ENCODE assay signal across 8 cellular contexts in the genomic region with DNA sequence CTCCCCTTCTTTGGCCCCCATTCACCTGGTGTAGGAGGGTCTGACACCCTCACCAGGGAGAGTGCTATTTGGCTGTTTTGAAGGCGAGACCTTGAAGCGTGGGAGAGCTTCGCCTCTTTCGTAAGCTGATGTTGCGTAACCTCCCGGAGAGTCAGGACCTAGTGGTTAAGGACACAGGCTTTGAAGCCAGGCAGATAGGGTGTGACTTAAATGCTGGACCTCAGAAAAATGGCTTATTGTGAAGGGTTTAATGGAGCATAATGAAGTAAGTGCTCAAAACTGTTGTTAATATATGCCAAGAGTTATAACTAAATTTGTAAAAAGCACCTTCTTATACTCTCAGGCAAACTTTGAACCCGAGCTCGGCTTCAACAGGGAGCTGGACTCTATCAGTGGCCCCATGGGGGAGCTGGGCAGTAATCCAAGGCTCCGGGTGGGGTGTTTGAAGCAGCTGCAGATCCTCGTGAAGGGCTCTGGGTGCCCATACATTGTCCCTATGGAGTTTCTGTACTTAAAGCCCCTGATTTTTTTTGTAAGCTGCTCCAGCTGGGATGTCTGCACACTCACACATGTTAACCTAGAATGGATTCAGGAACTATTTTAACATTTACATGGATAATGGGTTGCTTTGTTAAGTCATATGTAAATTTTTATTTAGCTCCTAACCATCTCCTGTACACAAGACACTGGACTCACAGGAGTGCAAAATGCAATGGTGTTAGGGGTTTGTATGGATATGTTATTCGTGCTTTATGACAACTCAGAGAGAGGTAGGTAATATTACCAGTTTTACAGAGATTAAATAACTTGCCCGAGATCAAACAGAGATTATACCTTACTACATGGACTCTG. TPM values are rescaled to one million over a fixed set of nuclear protein-coding genes. Genes with fewer than 3 reads are reported as not detected.
DNase-seq lines count a peak whose midpoint lies in the region; ATAC-seq and TF ChIP-seq lines count a peak whose summit lies in the region.

No MANE protein-coding gene starts in this region.

- H3K27me3 ChIP-seq in SJSA1 (replicated peaks), result no peaks in the 10 kb centered on the region
- H3K27me3 ChIP-seq in ovary, result no peaks in the 10 kb centered on the region

- H3K27ac ChIP-seq in SJSA1 (peak overlapping the region; percentile 95), ovary (peak overlapping the region; percentile 11 to 84)

- WGBS in ovary, 3 donors, result 14 to 19% (median 14%) methylated on average over 12 of the region's 12 CpGs

- TF ChIP-seq POLR2A in ovary (IDR thresholded peaks at IDR 0.05), result no peak

- H3K4me1 ChIP-seq in SJSA1 (replicated peaks) (peaks cover 50% of the 10 kb centered on the region), ovary (ENCODE audit: insufficient read depth) (peaks cover 51% of the 10 kb centered on the region)

- intact Hi-C loops in ovary (cut with DNase I), result no loop called here

- CTCF ChIA-PET in AG04449 (lab: Yijun Ruan, JAX), result interaction anchor here (1.0 to 1.2 kb wide), 3 partner anchors 18 to 115 kb away, joined by 3 read pairs; no protein-coding TSS in a partner anchor

- DNase-seq in AG04449 (ENCODE audit: low read depth, low spot score), result peak; percentile 76
- peak; percentile 71 to 74 for DNase-seq in SJSA1 (ENCODE audit: low read depth in 1 of 2, low spot score in 2 of 2)
- DNase-seq in fibroblast of peridontal ligament (ENCODE audit: extremely low read depth), result peak; percentile 97
- DNase-seq in ovary, result peak; percentile 87 to 96 (median 90)
- DNase-seq in activated CD4-positive, alpha-beta T cell treated with anti-CD3 and anti-CD28 coated beads for 1 hour, result no peak

- ATAC-seq in HG02884 (IDR thresholded peaks at IDR 0.05; ENCODE audit: unreplicated experiment), result peak; percentile 56
- no peak for ATAC-seq in GM19463 (IDR thresholded peaks at IDR 0.05; ENCODE audit: unreplicated experiment)
- ATAC-seq in HG03097 (IDR thresholded peaks at IDR 0.05; ENCODE audit: low FRiP score, unreplicated experiment), result no peak

- peak; percentile 44 for TF ChIP-seq EP300 in ovary (IDR thresholded peaks at IDR 0.05)

- TF ChIP-seq CTCF in AG04449 (IDR thresholded peaks at IDR 0.05; ENCODE audit: insufficient read depth, low read length, missing control alignments) (no peak), ovary (IDR thresholded peaks at IDR 0.05) (no peak)

- POLR2A ChIA-PET in AG04449 (lab: Yijun Ruan, JAX), result interaction anchor here (0.6 to 0.8 kb wide), 2 partner anchors 26 to 205 kb away, joined by 3 to 4 read pairs; a partner anchor contains a TSS

- H3K4me3 ChIP-seq in AG04449 (ENCODE audit: low read depth, low read length), result no peak overlapping the region; the same call in 1 of the 2 replicates
- H3K4me3 ChIP-seq in SJSA1, result peak overlapping the region; percentile 10
- H3K4me3 ChIP-seq in ovary, result no peak overlapping the region

- H3K36me3 ChIP-seq in SJSA1, result no peaks in the 10 kb centered on the region
- H3K36me3 ChIP-seq in ovary, result no peaks in the 10 kb centered on the region

- H3K9me3 ChIP-seq in SJSA1 (replicated peaks) (no peaks in the 10 kb centered on the region), ovary (no peaks in the 10 kb centered on the region)

RNA-seq across cellular contexts. Expression of a gene that starts 26.0 kb away (rescaled TPM):
- 52.9 and 86.9 TPM in 2 replicates for total RNA-seq in SJSA1 (2014; rRNA removed; shearing (Covaris generic))
- total RNA-seq in ovary, result 100 to 1,000 TPM; 105 to 216 (median 162) TPM
- polyA plus RNA-seq in ovary, result 10 to 100 TPM; 61.3 to 93.9 TPM
